In genomic region chr5:180127682-180128670, GRCh38 we compare ENCODE assay signal across 17 cellular contexts. TPM values are rescaled to one million over a fixed set of nuclear protein-coding genes. Genes with fewer than 3 reads are reported as not detected.
DNase-seq lines count a peak whose midpoint lies in the region; ATAC-seq, FAIRE-seq and TF ChIP-seq lines count a peak whose summit lies in the region.
"Had no signal": no experiment of that assay in that cellular context is flagged by ENCODE, and none has a peak within 500 bp of the region (broad histone marks: within the 10 kb centered on the region; RNA-seq: fewer than 3 reads in every experiment).

No MANE protein-coding gene starts in this region.

- BruUV-seq in HepG2 (replicated peaks; lab: Mats Ljungman, UMichigan): no TSS peak

- H3K4me2 ChIP-seq in HepG2 (ENCODE audit: low read depth, low read length): no peak overlapping the region

- no peaks in the 10 kb centered on the region for H3K9me3 ChIP-seq in WERI-Rb-1 (ENCODE audit: severe bottlenecking)
- no peaks in the 10 kb centered on the region for H3K9me3 ChIP-seq in HepG2 (ENCODE audit: low read length)
- H3K9me3 ChIP-seq: MG63, mucosa of descending colon, ovary, SJCRH30, upper lobe of left lung had no signal

- H3K27me3 ChIP-seq in WERI-Rb-1 (ENCODE audit: insufficient read depth, low read depth, severe bottlenecking) (no peaks in the 10 kb centered on the region), HepG2 (ENCODE audit: control insufficient read depth in 1 of 2, insufficient read depth in 2 of 2, low read length in 2 of 2) (peaks cover 10 to 63% of the 10 kb centered on the region in 2 experiments)
- H3K27me3 ChIP-seq: ovary had no signal

- H3K27ac ChIP-seq in WERI-Rb-1 (no peak overlapping the region), HepG2 (ENCODE audit: extremely low read length, insufficient read depth, low read length) (no peak overlapping the region), temporal lobe (ENCODE audit: low read depth, low read length) (peak overlapping the region; percentile 36)
- H3K27ac ChIP-seq: ovary, SJCRH30, upper lobe of left lung had no signal

- DNase-seq in activated CD8-positive, alpha-beta memory T cell treated with anti-CD3 and anti-CD28 coated beads for 24 hours: peak; percentile 52
- no peak for DNase-seq in activated CD8-positive, alpha-beta memory T cell treated with anti-CD3 and anti-CD28 coated beads, Interleukin-2, amount 50 U/mL, for 4 hours
- DNase-seq in WERI-Rb-1 (no peak), HepG2 (ENCODE audit: low spot score) (no peak), amniotic stem cell (lab: John Stamatoyannopoulos, UW) (no peak), AG08396 (ENCODE audit: low spot score) (no peak), A172 (ENCODE audit: low spot score) (no peak)
- DNase-seq: NCI-H1930, NCI-H510A had no signal

- POLR2A ChIA-PET in HepG2 (lab: Yijun Ruan, JAX): no interaction called here

- TF ChIP-seq CTCF in WERI-Rb-1 (IDR thresholded peaks at IDR 0.05; ENCODE audit: low read depth, low read length): no peak
- no peak for TF ChIP-seq CTCF in HepG2 (CRISPR knock-in tag; IDR thresholded peaks at IDR 0.05)

- no peak for FAIRE-seq in HepG2 (lab: Jason Lieb, UNC)
- FAIRE-seq: GM12892, keratinocyte had no signal

- WGBS in HepG2 (ENCODE audit: low lambda C conversion rate): 20% methylated on average over 3 of the region's 25 CpGs

- ATAC-seq in HepG2: peak; percentile 23

- TF ChIP-seq EP300 in HepG2 (IDR thresholded peaks at IDR 0.05; ENCODE audit: low read depth in 2 of 2, low read length in 2 of 2): no peak
- no peak for TF ChIP-seq EP300 in HepG2 (CRISPR knock-in tag; IDR thresholded peaks at IDR 0.05; ENCODE audit: borderline replicate concordance)

- TF ChIP-seq POLR2A in HepG2 (IDR thresholded peaks at IDR 0.05; ENCODE audit: insufficient read depth in 1 of 2, low read depth in 2 of 2, low read length in 2 of 2): no peak

- CTCF ChIA-PET in HepG2 (lab: Yijun Ruan, JAX; ENCODE audit: low intra/inter-chr PET ratio, low total read pairs): interaction anchor here (0.8 to 1.0 kb wide), 2 partner anchors 81 to 343 kb away, joined by 3 to 4 read pairs; partner anchors contain the start of gene RASGEF1C

- H3K79me2 ChIP-seq in HepG2 (ENCODE audit: insufficient read depth, low read length): no peaks in the 10 kb centered on the region

- intact Hi-C loops in HepG2 (cut with micrococcal nuclease; ENCODE audit: unreplicated experiment): loop anchor here (10.0 kb wide), 2 partner anchors 77 to 197 kb away; partner anchors contain the start of gene RASGEF1C

- H3K36me3 ChIP-seq in WERI-Rb-1 (no peaks in the 10 kb centered on the region), HepG2 (replicated peaks in 1 of 2; ENCODE audit: control insufficient read depth in 1 of 2, insufficient read depth in 2 of 2, low read length in 2 of 2) (no peaks in the 10 kb centered on the region)
- H3K36me3 ChIP-seq: MG63, ovary, SJCRH30, upper lobe of left lung had no signal

- H4K20me1 ChIP-seq in HepG2 (ENCODE audit: insufficient read depth, low read length): no peaks in the 10 kb centered on the region

- no peaks in the 10 kb centered on the region for H3K4me1 ChIP-seq in HepG2 (ENCODE audit: insufficient read depth, low read length)
- H3K4me1 ChIP-seq: SJCRH30 had no signal

- peak overlapping the region; percentile 45 for H3K4me3 ChIP-seq in WERI-Rb-1 (ENCODE audit: low read depth, low read length)
- H3K4me3 ChIP-seq in HepG2 (replicated peaks in 1 of 3; ENCODE audit: insufficient read depth in 1 of 3, low read depth in 2 of 3, low read length in 3 of 3): no peak overlapping the region
- H3K4me3 ChIP-seq: MG63, mucosa of descending colon, ovary, SJCRH30, upper lobe of left lung had no signal

- in situ Hi-C loops in HepG2 (cut with HindIII; ENCODE audit: extremely low pct_ligation_motif_present, low pct_unique_long_range_greater_than_20kb): no loop called here

- no peak for TF ChIP-seq RAD21 in HepG2 (CRISPR knock-in tag; IDR thresholded peaks at IDR 0.05)

- no peak overlapping the region for H3K9ac ChIP-seq in HepG2 (ENCODE audit: insufficient read depth, low read depth, low read length)

- H2AFZ ChIP-seq in HepG2 (ENCODE audit: low read length): no peak overlapping the region

TF ChIP-seq in HepG2, 621 proteins besides CTCF, POLR2A, EP300 and RAD21:
- peak; percentile 84 for TF ChIP-seq ZNF768 (CRISPR knock-in tag; IDR thresholded peaks at IDR 0.05)
- TF ChIP-seq MYPOP (CRISPR knock-in tag; IDR thresholded peaks at IDR 0.05): no peak

RNA-seq across cellular contexts. Expression of gene RNF130, which starts 56.4 kb away (rescaled TPM):
- total RNA-seq in HepG2 (2016; rRNA removed; fragmentation: Illumina TruSeq; extraction: Trizol) (21.3 and 28.2 TPM in 2 replicates), temporal lobe (69.8 TPM)
- 51.1 and 56.5 TPM in 2 replicates for total RNA-seq in HepG2 (2016; cell fraction: cytosol; rRNA removed; fragmentation: Illumina TruSeq; extraction: Trizol; ENCODE audit: low read depth)
- total RNA-seq in HepG2 (2016; cell fraction: insoluble cytoplasmic fraction; rRNA removed; fragmentation: Illumina TruSeq; extraction: Trizol): 20.7 and 27.0 TPM in 2 replicates
- 71.6 and 78.1 TPM in 2 replicates for total RNA-seq in HepG2 (2016; cell fraction: membrane; rRNA removed; fragmentation: Illumina TruSeq; extraction: Trizol)
- 19.2 and 22.9 TPM in 2 replicates for total RNA-seq in HepG2 (2016; cell fraction: nucleus; rRNA removed; fragmentation: Illumina TruSeq; extraction: Trizol)
- polyA plus RNA-seq in HepG2 (2011; rRNA removed): 25.9 and 28.3 TPM in 2 replicates
- 21.0 and 26.9 TPM in 2 replicates for polyA plus RNA-seq in HepG2 (2011; cell fraction: cytosol; rRNA removed)
- 10.8 and 12.4 TPM in 2 replicates for polyA plus RNA-seq in HepG2 (2011; cell fraction: nucleus; rRNA removed)
- 21.3 and 23.0 TPM in 2 replicates for polyA plus RNA-seq in HepG2 (2012)
- polyA plus RNA-seq in HepG2 (2016; cell fraction: cytosol; fragmentation: Illumina TruSeq; extraction: Trizol; ENCODE audit: low read depth): 78.2 and 88.6 TPM in 2 replicates
- 31.6 and 34.3 TPM in 2 replicates for polyA plus RNA-seq in HepG2 (2016; cell fraction: insoluble cytoplasmic fraction; fragmentation: Illumina TruSeq; extraction: Trizol; ENCODE audit: low read depth)
- polyA plus RNA-seq in HepG2 (2016; cell fraction: membrane; fragmentation: Illumina TruSeq; extraction: Trizol; ENCODE audit: low read depth): 86.4 and 87.9 TPM in 2 replicates
- 38.8 and 41.1 TPM in 2 replicates for polyA plus RNA-seq in HepG2 (2016; cell fraction: nucleus; fragmentation: Illumina TruSeq; extraction: Trizol; ENCODE audit: insufficient read depth, low read depth)
- 12.5 and 16.7 TPM in 2 replicates for polyA minus RNA-seq in HepG2 (2011; rRNA and poly(A)+ RNA removed; ENCODE audit: low replicate concordance)
- 12.9 and 13.1 TPM in 2 replicates for polyA minus RNA-seq in HepG2 (2011; cell fraction: cytosol; rRNA and poly(A)+ RNA removed)
- 18.3 and 20.1 TPM in 2 replicates for polyA minus RNA-seq in HepG2 (2011; cell fraction: nucleus; rRNA and poly(A)+ RNA removed)
- 99.2 and 99.7 TPM in 2 replicates for total RNA-seq in A172 (2014; rRNA removed; shearing (Covaris generic))
